22 cellular contexts compared by ENCODE assay signal in the genomic region with DNA sequence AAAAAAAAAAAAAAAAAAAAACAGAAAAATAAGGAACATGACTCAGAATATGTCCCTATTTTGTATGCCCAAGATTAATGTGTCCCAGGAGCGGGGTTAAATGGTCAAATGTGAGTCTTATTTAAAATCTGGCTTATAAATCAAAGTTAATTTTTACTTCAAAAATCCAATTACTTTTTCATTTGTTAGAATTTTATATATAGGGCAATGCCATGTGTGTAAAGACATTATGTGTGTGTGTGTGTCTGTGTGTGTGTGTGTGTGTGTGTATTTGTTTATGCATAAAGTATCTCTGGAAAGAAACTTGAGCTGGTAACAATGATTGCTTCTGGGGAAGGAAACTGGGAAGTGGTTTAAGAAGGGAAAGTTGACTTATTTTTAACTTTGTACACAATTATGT.
"Had no signal": no experiment of that assay in that cellular context is flagged by ENCODE, and none has a peak within 500 bp of the region (broad histone marks: within the 10 kb centered on the region; RNA-seq: fewer than 3 reads in every experiment).

No MANE protein-coding gene starts in this region.

- DNase-seq: activated CD4-positive, alpha-beta T cell treated with anti-CD3 and anti-CD28 coated beads for 4 hours; activated CD8-positive, alpha-beta memory T cell treated with anti-CD3 and anti-CD28 coated beads, Interleukin-2, amount 50 U/mL, for 48 hours; activated CD8-positive, alpha-beta T cell treated with anti-CD3 and anti-CD28 coated beads, Interleukin-2, amount 10 ng/mL, durations not matched to agents 7 days and 5 days; activated effector memory CD4-positive, alpha-beta T cell treated with Interleukin-2 at 50 U/mL for 16 hours; activated naive CD4-positive, alpha-beta T cell; activated T-cell treated with anti-CD3 and anti-CD28 coated beads, Interleukin-2, amount 50 U/mL, for 1 hour; caudate nucleus; Kasumi-1; NCI-H1092; NCI-H1417; NCI-H1930; NCI-H2171; NCI-H2227 treated with DMSO at 0.1 percent for 48 hours; NCI-H526; NCI-H82; NK-92 treated with Interleukin-12 subunit alpha and Interleukin-12 subunit beta, amount 100 ng/mL, for 24 hours; Peyer's patch; Right ventricle myocardium superior; SJCRH30 had no signal

- H3K4me1 ChIP-seq: breast epithelium, Peyer's patch, SJCRH30 had no signal

- H3K36me3 ChIP-seq: breast epithelium, Peyer's patch, SJCRH30 had no signal

- H3K27ac ChIP-seq: breast epithelium, Peyer's patch, RWPE1, SJCRH30 had no signal

- H3K9me3 ChIP-seq: breast epithelium, SJCRH30 had no signal

- H3K4me3 ChIP-seq: breast epithelium, K562, Peyer's patch, SJCRH30 had no signal

- H3K27me3 ChIP-seq: breast epithelium, Peyer's patch, SJCRH30 had no signal
